Comparison of ENCODE assay signal across 10 cellular contexts in the genomic region with DNA sequence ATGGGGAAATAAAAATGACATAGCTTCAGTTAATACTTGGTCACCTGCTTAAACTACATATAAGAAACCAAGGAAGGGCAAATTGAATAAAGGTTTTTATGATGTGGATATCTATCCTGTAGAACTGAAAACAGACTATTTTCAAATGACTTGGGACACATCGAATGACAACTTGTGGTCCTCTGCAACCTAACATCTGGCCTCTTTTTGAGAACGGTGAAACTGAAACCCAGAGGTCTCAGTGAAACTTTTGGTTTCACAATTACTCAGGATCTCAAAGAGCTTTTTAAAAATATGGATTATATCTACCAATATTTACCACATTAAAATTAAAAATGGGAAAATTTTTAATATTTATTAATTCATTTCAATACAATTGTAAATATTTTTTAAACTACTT.
DNase-seq lines count a peak whose midpoint lies in the region; ATAC-seq, FAIRE-seq and TF ChIP-seq lines count a peak whose summit lies in the region.
"Had no signal": no experiment of that assay in that cellular context is flagged by ENCODE, and none has a peak within 500 bp of the region (broad histone marks: within the 10 kb centered on the region; RNA-seq: fewer than 3 reads in every experiment).

No MANE protein-coding gene starts in this region.

- FAIRE-seq in GM12891 (lab: Jason Lieb, UNC), result peak; percentile 68

- H3K79me1 ChIP-seq in H9 (ENCODE audit: insufficient read depth, low read depth, low read length, poor library complexity, severe bottlenecking), result peaks cover 5% of the 10 kb centered on the region

- H3K4me3 ChIP-seq in esophagus squamous epithelium (peak overlapping the region in 1 of 4 donors; percentile 29), gastrocnemius medialis (no peak overlapping the region)

- no peak overlapping the region for H3K4me2 ChIP-seq in H9 (ENCODE audit: insufficient read depth, insufficient read length, low read length)

- peaks cover 8 to 12% of the 10 kb centered on the region in 2 experiments for H3K4me1 Mint-ChIP-seq in H9

- peaks cover 0 to 4% (median 0%) of the 10 kb centered on the region in 3 experiments; a peak in 1 of 7 replicates for H3K36me3 Mint-ChIP-seq in H9 (ENCODE audit: insufficient read depth in 1 of 3, low read depth in 3 of 3)

- H4K20me1 ChIP-seq in H9 (ENCODE audit: control insufficient read depth, insufficient read depth, insufficient read length), result no peaks in the 10 kb centered on the region

- no peak overlapping the region for H2AK5ac ChIP-seq in H9 (ENCODE audit: insufficient read length, low read length)

- H2BK15ac ChIP-seq in H9 (ENCODE audit: low read depth, low read length), result no peak overlapping the region

- H3K14ac ChIP-seq in H9 (ENCODE audit: insufficient read depth, low read length), result no peak overlapping the region

- no peak overlapping the region for H4K8ac ChIP-seq in H9 (replicated peaks; ENCODE audit: insufficient read length, low read depth, low read length)

- H2BK5ac ChIP-seq in H9 (ENCODE audit: insufficient read length, low read length), result no peak overlapping the region

- no peak overlapping the region for H3K23ac ChIP-seq in H9 (ENCODE audit: insufficient read length, low read depth, low read length)

- DNase-seq in GM12891 (ENCODE audit: insufficient read length, low spot score) (peak; percentile 20), esophagus squamous epithelium (lab: John Stamatoyannopoulos, UW) (no peak), Right ventricle myocardium superior (no peak), AG20443 (ENCODE audit: low spot score) (no peak), H9 (no peak), gastrocnemius medialis (no peak)
- DNase-seq: activated gamma-delta T cell had no signal

- H3K27ac Mint-ChIP-seq in H9, result no peak overlapping the region
- H3K27ac Mint-ChIP-seq: nephron had no signal

- TF ChIP-seq POLR2A in GM12891 (IDR thresholded peaks at IDR 0.05; ENCODE audit: low read depth, low read length) (no peak), esophagus squamous epithelium (IDR thresholded peaks at IDR 0.05) (no peak), gastrocnemius medialis (IDR thresholded peaks at IDR 0.05) (no peak)

- H3K36me3 ChIP-seq in esophagus squamous epithelium, result no peaks in the 10 kb centered on the region
- no peaks in the 10 kb centered on the region for H3K36me3 ChIP-seq in gastrocnemius medialis

- in situ Hi-C loops in gastrocnemius medialis (cut with MboI; ENCODE audit: low sequenced_read_pairs in 4 of 4), result no loop called here

- peaks cover 2% of the 10 kb centered on the region for H3K23me2 ChIP-seq in H9 (ENCODE audit: insufficient read length, low read depth, low read length, poor library complexity, severe bottlenecking)

- H2BK12ac ChIP-seq in H9 (ENCODE audit: insufficient read length, low read depth, low read length), result no peak overlapping the region

- no peaks in the 10 kb centered on the region for H3K9me3 ChIP-seq in esophagus squamous epithelium
- no peaks in the 10 kb centered on the region for H3K9me3 ChIP-seq in H9 (ENCODE audit: control insufficient read depth, low read depth, low read length)
- H3K9me3 ChIP-seq in gastrocnemius medialis, result no peaks in the 10 kb centered on the region

- H3K9ac ChIP-seq in H9 (ENCODE audit: extremely low read depth, insufficient read length, low read length), result no peak overlapping the region

- H3K4me3 Mint-ChIP-seq in H9, result no peak overlapping the region
- H3K4me3 Mint-ChIP-seq: nephron had no signal

- no peak overlapping the region for H3K56ac ChIP-seq in H9 (ENCODE audit: insufficient read length, low read depth, low read length)

- no peaks in the 10 kb centered on the region for H3K9me3 Mint-ChIP-seq in H9
- H3K9me3 Mint-ChIP-seq: nephron had no signal

- H3K4ac ChIP-seq in H9 (ENCODE audit: low read depth, low read length), result no peak overlapping the region

- no peak overlapping the region for H2BK120ac ChIP-seq in H9 (ENCODE audit: low read depth, low read length, poor library complexity, severe bottlenecking)

- no peak overlapping the region for H3K18ac ChIP-seq in H9 (ENCODE audit: insufficient read length, low read depth, low read length)

- peak overlapping the region in 3 of 4 donors; percentile 27 to 34 (median 32) for H3K27ac ChIP-seq in esophagus squamous epithelium
- no peak overlapping the region for H3K27ac ChIP-seq in H9 (ENCODE audit: insufficient read length, low read depth, low read length)
- H3K27ac ChIP-seq in gastrocnemius medialis, result no peak overlapping the region

- H3T11ph ChIP-seq in H9 (ENCODE audit: low read length), result no peak overlapping the region

- 24 to 42% methylated on average over 2 of the region's 2 CpGs for WGBS in esophagus squamous epithelium, 2 donors
- WGBS in H9 (ENCODE audit: extremely low coverage, insufficient read length, low lambda C conversion rate), result no CpG with 5 or more reads among the region's 2 CpGs

- no peak for TF ChIP-seq CTCF in esophagus squamous epithelium (IDR thresholded peaks at IDR 0.05)
- no peak for TF ChIP-seq CTCF in H9 (conservative IDR thresholded peaks at IDR 0.05)
- TF ChIP-seq CTCF in gastrocnemius medialis (IDR thresholded peaks at IDR 0.05 in 4 of 5, conservative IDR thresholded peaks at IDR 0.05 in 1 of 5), result no peak

- H3K4me1 ChIP-seq in esophagus squamous epithelium (peaks cover 9 to 68% (median 29%) of the 10 kb centered on the region in 3 donors), H9 (ENCODE audit: insufficient read depth, low read length) (no peaks in the 10 kb centered on the region; the same call in 1 of the 2 replicates), gastrocnemius medialis (peaks cover 38 to 41% of the 10 kb centered on the region in 2 donors)

- no peak overlapping the region for H2AFZ ChIP-seq in H9 (ENCODE audit: low read length)

- peaks cover 3% of the 10 kb centered on the region; the same call in 1 of the 2 replicates for H3K79me2 ChIP-seq in H9 (ENCODE audit: insufficient read depth, low read length)

- intact Hi-C loops in esophagus squamous epithelium (cut with DNase I), result no loop called here
- intact Hi-C loops in Right ventricle myocardium superior (cut with DNase I), result no loop called here
- intact Hi-C loops in gastrocnemius medialis (cut with DNase I; ENCODE audit: low total_unique reads), result no loop called here

- H3K27me3 ChIP-seq in esophagus squamous epithelium, result no peaks in the 10 kb centered on the region
- H3K27me3 ChIP-seq in H9 (ENCODE audit: insufficient read depth, low read length), result no peaks in the 10 kb centered on the region
- no peaks in the 10 kb centered on the region for H3K27me3 ChIP-seq in gastrocnemius medialis

- H4K5ac ChIP-seq in H9 (ENCODE audit: insufficient read length, low read depth, low read length), result no peak overlapping the region

- ATAC-seq in GM21367 (IDR thresholded peaks at IDR 0.05; ENCODE audit: unreplicated experiment) (peak; percentile 80), HG03558 (IDR thresholded peaks at IDR 0.05; ENCODE audit: extremely low read depth, unreplicated experiment) (peak; percentile 71), Right ventricle myocardium superior (ENCODE audit: poor library complexity) (no peak), gastrocnemius medialis (no peak)

- no peaks in the 10 kb centered on the region for H3K27me3 Mint-ChIP-seq in H9 (ENCODE audit: low read depth)

- no peak overlapping the region for H4K91ac ChIP-seq in H9 (ENCODE audit: insufficient read length, low read depth, low read length)

- H2BK20ac ChIP-seq in H9 (ENCODE audit: low read depth, low read length, poor library complexity, severe bottlenecking), result no peak overlapping the region

TF ChIP-seq in GM12891, 5 proteins besides CTCF, POLR2A, EP300 and RAD21:
- TF ChIP-seq POU2F2 (IDR thresholded peaks at IDR 0.05; ENCODE audit: low read depth, low read length) (no peak), SPI1 (IDR thresholded peaks at IDR 0.05; ENCODE audit: low read depth, low read length) (no peak), TAF1 (IDR thresholded peaks at IDR 0.05; ENCODE audit: low read depth, low read length) (no peak), POLR2AphosphoS5 (IDR thresholded peaks at IDR 0.05; ENCODE audit: low read depth, low read length) (no peak), PAX5 (IDR thresholded peaks at IDR 0.05; ENCODE audit: insufficient read depth, low read length, severe bottlenecking) (no peak)
TF ChIP-seq in GM12891: peak in this region for 0.

Comparison
In these comparisons a context has a peak if more than half of its experiments do, and no peak if none do; other contexts are left out.
1. ATAC-seq: peak in GM21367 (single experiment) and HG03558 (single experiment); none in Right ventricle myocardium superior (single experiment) and gastrocnemius medialis (0 of 2).
2. H3K27ac ChIP-seq: peak in esophagus squamous epithelium (3 of 4); none in H9 (single experiment) and gastrocnemius medialis (0 of 4).